20 cellular contexts compared by ENCODE assay signal in genomic region chr12:128763395-128763794, GRCh38.
"Had no signal": no experiment of that assay in that cellular context is flagged by ENCODE, and none has a peak within 500 bp of the region (broad histone marks: within the 10 kb centered on the region; RNA-seq: fewer than 3 reads in every experiment).

No MANE protein-coding gene starts in this region.

- H3K9me3 Mint-ChIP-seq: activated CD4-positive, alpha-beta memory T cell treated with anti-CD3 and anti-CD28 coated beads for 36 hours; activated naive CD8-positive, alpha-beta T cell treated with anti-CD3 and anti-CD28 coated beads, Interleukin-2, amount 10 ng/mL, durations not matched to agents 7 days and 5 days; activated T-helper 1 cell treated with anti-CD3 and anti-CD28 coated beads, Interleukin-12 subunit alpha, Interleukin-12 subunit beta, Interleukin-2, Interleukin-4 antibody, amounts not matched to agents 30 ng/mL and 10 ng/mL and 1 ng/mL, durations not matched to agents 14 hours and 24 hours and 36 hours; endodermal cell; nephron had no signal

- H3K4me1 Mint-ChIP-seq: activated CD4-positive, alpha-beta T cell treated with anti-CD3 and anti-CD28 coated beads for 36 hours; activated naive CD8-positive, alpha-beta T cell treated with anti-CD3 and anti-CD28 coated beads, Interleukin-2, amount 10 ng/mL, durations not matched to agents 7 days and 5 days; endodermal cell; nephron had no signal

- ATAC-seq: activated CD4-positive, alpha-beta T cell treated with anti-CD3 and anti-CD28 coated beads for 36 hours; body of pancreas; left cardiac atrium had no signal

- H3K27ac Mint-ChIP-seq: activated CD4-positive, alpha-beta memory T cell treated with anti-CD3 and anti-CD28 coated beads for 36 hours; activated CD4-positive, alpha-beta T cell treated with anti-CD3 and anti-CD28 coated beads for 36 hours; activated naive CD8-positive, alpha-beta T cell treated with anti-CD3 and anti-CD28 coated beads, Interleukin-2, amount 10 ng/mL, durations not matched to agents 7 days and 5 days; activated T-helper 1 cell treated with anti-CD3 and anti-CD28 coated beads, Interleukin-12 subunit alpha, Interleukin-12 subunit beta, Interleukin-2, Interleukin-4 antibody, amounts not matched to agents 30 ng/mL and 10 ng/mL and 1 ng/mL, durations not matched to agents 14 hours and 24 hours and 36 hours; endodermal cell; nephron had no signal

- H3K36me3 Mint-ChIP-seq: activated CD4-positive, alpha-beta memory T cell treated with anti-CD3 and anti-CD28 coated beads for 36 hours; activated naive CD8-positive, alpha-beta T cell treated with anti-CD3 and anti-CD28 coated beads, Interleukin-2, amount 10 ng/mL, durations not matched to agents 7 days and 5 days had no signal

- H3K4me3 Mint-ChIP-seq: activated CD4-positive, alpha-beta memory T cell treated with anti-CD3 and anti-CD28 coated beads for 36 hours; activated CD4-positive, alpha-beta T cell treated with anti-CD3 and anti-CD28 coated beads for 36 hours; activated naive CD8-positive, alpha-beta T cell treated with anti-CD3 and anti-CD28 coated beads, Interleukin-2, amount 10 ng/mL, durations not matched to agents 7 days and 5 days; activated T-helper 1 cell treated with anti-CD3 and anti-CD28 coated beads, Interleukin-12 subunit alpha, Interleukin-12 subunit beta, Interleukin-2, Interleukin-4 antibody, amounts not matched to agents 30 ng/mL and 10 ng/mL and 1 ng/mL, durations not matched to agents 14 hours and 24 hours and 36 hours; endodermal cell; nephron had no signal

- DNase-seq: activated CD4-positive, alpha-beta memory T cell treated with anti-CD3 and anti-CD28 coated beads for 36 hours; activated CD4-positive, alpha-beta T cell treated with anti-CD3 and anti-CD28 coated beads for 36 hours; activated naive CD4-positive, alpha-beta T cell; activated naive CD8-positive, alpha-beta T cell treated with anti-CD3 and anti-CD28 coated beads, Interleukin-2, amount 10 ng/mL, durations not matched to agents 7 days and 5 days; activated T-cell treated with anti-CD3 and anti-CD28 coated beads for 4 hours; body of pancreas; dorsolateral prefrontal cortex; foreskin fibroblast; left cardiac atrium; mesendoderm; nucleus accumbens; spleen; stimulated activated CD4-positive, alpha-beta T cell treated with anti-CD3 and anti-CD28 coated beads, Interleukin-4, amount 100 ng/mL, for 4 hours; stomach; T-helper 2 cell; trophoblast cell; WERI-Rb-1 had no signal

- H3K27me3 Mint-ChIP-seq: activated naive CD8-positive, alpha-beta T cell treated with anti-CD3 and anti-CD28 coated beads, Interleukin-2, amount 10 ng/mL, durations not matched to agents 7 days and 5 days had no signal
